In genomic region chr11:11973866-11974265, GRCh38 we compare ENCODE assay signal across 1 cellular context.
TF ChIP-seq lines count a peak whose summit lies in the region.

No MANE protein-coding gene starts in this region.

TF ChIP-seq in IMR-90, 13 proteins besides CTCF, POLR2A, EP300 and RAD21:
- TF ChIP-seq ELK1 (IDR thresholded peaks at IDR 0.05; ENCODE audit: borderline replicate concordance, low read depth, low read length) (no peak), MAZ (IDR thresholded peaks at IDR 0.05; ENCODE audit: borderline replicate concordance, low read depth, low read length) (no peak), SMC3 (IDR thresholded peaks at IDR 0.05; ENCODE audit: low read depth, low read length) (no peak), RCOR1 (IDR thresholded peaks at IDR 0.05; ENCODE audit: insufficient replicate concordance, low read length) (no peak), CEBPB (IDR thresholded peaks at IDR 0.05; ENCODE audit: low read depth, low read length) (no peak), CHD1 (IDR thresholded peaks at IDR 0.05; ENCODE audit: low read depth, low read length) (no peak), MXI1 (IDR thresholded peaks at IDR 0.05; ENCODE audit: borderline replicate concordance, low read depth, low read length) (no peak), NFE2L2 (IDR thresholded peaks at IDR 0.05; ENCODE audit: low read depth, low read length) (no peak), FOS (IDR thresholded peaks at IDR 0.05; ENCODE audit: low read depth, low read length) (no peak), RFX5 (IDR thresholded peaks at IDR 0.05; ENCODE audit: low read depth, low read length) (no peak), MAFK (IDR thresholded peaks at IDR 0.05; ENCODE audit: low read depth, low read length) (no peak), BHLHE40 (IDR thresholded peaks at IDR 0.05; ENCODE audit: low read depth, low read length) (no peak), USF2 (IDR thresholded peaks at IDR 0.05; ENCODE audit: low read depth, low read length) (no peak)
TF ChIP-seq in IMR-90: peak in this region for 0.
